Comparison of ENCODE assay signal across 1 cellular context in the genomic region with DNA sequence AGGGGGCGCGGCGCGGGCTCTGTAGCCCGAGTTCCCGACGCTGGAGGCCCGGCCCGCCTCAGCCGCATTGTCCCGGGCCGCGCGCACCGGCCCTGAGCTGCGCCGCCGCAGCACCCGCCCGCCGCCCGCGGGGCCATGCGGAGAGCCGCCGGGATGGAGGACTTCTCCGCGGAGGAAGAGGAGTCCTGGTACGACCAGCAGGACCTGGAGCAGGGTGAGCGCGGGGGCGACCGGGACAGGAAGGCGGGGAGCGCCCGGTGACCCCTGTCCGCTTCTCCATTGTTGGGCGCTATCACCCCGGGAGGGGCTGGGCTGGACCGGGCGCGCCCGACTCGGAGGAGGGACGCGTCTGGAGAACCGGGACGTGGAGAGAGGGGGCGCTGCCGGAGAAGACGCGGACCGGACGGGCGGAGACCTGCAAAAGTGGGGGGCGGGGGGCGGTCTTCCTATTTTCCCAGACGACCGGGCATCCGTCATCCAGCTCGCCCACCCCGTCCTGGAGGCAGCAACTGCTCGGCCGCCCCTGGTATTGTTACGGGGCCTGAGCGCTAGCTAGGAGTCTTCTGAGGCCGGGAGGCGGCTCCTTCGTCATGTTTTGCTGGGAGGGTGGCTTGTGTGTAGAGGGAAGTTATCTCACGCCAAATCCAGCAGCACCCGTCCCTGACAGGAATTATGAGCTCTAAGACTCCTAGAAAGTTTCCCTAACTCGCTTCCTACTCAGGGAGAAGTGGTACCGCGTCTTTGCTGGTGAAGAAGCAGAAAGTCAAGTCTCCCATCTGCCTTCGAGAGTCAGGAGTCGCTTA.
TF ChIP-seq lines count a peak whose summit lies in the region.

No MANE protein-coding gene starts in this region.

TF ChIP-seq in A549, 52 proteins besides CTCF, POLR2A, EP300 and RAD21 (continued from another document):
- TF ChIP-seq, protein P1, sequence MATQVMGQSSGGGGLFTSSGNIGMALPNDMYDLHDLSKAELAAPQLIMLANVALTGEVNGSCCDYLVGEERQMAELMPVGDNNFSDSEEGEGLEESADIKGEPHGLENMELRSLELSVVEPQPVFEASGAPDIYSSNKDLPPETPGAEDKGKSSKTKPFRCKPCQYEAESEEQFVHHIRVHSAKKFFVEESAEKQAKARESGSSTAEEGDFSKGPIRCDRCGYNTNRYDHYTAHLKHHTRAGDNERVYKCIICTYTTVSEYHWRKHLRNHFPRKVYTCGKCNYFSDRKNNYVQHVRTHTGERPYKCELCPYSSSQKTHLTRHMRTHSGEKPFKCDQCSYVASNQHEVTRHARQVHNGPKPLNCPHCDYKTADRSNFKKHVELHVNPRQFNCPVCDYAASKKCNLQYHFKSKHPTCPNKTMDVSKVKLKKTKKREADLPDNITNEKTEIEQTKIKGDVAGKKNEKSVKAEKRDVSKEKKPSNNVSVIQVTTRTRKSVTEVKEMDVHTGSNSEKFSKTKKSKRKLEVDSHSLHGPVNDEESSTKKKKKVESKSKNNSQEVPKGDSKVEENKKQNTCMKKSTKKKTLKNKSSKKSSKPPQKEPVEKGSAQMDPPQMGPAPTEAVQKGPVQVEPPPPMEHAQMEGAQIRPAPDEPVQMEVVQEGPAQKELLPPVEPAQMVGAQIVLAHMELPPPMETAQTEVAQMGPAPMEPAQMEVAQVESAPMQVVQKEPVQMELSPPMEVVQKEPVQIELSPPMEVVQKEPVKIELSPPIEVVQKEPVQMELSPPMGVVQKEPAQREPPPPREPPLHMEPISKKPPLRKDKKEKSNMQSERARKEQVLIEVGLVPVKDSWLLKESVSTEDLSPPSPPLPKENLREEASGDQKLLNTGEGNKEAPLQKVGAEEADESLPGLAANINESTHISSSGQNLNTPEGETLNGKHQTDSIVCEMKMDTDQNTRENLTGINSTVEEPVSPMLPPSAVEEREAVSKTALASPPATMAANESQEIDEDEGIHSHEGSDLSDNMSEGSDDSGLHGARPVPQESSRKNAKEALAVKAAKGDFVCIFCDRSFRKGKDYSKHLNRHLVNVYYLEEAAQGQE (IDR thresholded peaks at IDR 0.05): 0 out of 2 replicates have a peak, but pooled peaks have one; percentile 28
- TF ChIP-seq FOSB (CRISPR knock-in tag; IDR thresholded peaks at IDR 0.05): no peak
- TF ChIP-seq ZC3H11A (IDR thresholded peaks at IDR 0.05): no peak
- TF ChIP-seq TFCP2L1 (CRISPR knock-in tag; IDR thresholded peaks at IDR 0.05): 0 out of 2 replicates have a peak, but pooled peaks have one; percentile 28
- 0 out of 3 replicates have a peak, but pooled peaks have one; percentile 17 for TF ChIP-seq SMC3 (IDR thresholded peaks at IDR 0.05)
- TF ChIP-seq HOXA7 (CRISPR knock-in tag; IDR thresholded peaks at IDR 0.05): 0 out of 2 replicates have a peak, but pooled peaks have one; percentile 60
- TF ChIP-seq MYC (IDR thresholded peaks at IDR 0.05; ENCODE audit: borderline replicate concordance, low read length): peak; percentile 42; the same call in 1 of the 2 replicates
- no peak for TF ChIP-seq GATA3 (IDR thresholded peaks at IDR 0.05; ENCODE audit: borderline replicate concordance)
- TF ChIP-seq, protein P2, sequence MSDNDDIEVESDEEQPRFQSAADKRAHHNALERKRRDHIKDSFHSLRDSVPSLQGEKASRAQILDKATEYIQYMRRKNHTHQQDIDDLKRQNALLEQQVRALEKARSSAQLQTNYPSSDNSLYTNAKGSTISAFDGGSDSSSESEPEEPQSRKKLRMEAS (IDR thresholded peaks at IDR 0.05): peak; percentile 21; the same call in 1 of the 2 replicates
- TF ChIP-seq HOXB13 (CRISPR knock-in tag; IDR thresholded peaks at IDR 0.05; ENCODE audit: low read depth): no peak
- TF ChIP-seq, protein P3, sequence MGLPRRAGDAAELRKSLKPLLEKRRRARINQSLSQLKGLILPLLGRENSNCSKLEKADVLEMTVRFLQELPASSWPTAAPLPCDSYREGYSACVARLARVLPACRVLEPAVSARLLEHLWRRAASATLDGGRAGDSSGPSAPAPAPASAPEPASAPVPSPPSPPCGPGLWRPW (IDR thresholded peaks at IDR 0.05): no peak
